Comparison of ENCODE assay signal across 25 cellular contexts in the genomic region with DNA sequence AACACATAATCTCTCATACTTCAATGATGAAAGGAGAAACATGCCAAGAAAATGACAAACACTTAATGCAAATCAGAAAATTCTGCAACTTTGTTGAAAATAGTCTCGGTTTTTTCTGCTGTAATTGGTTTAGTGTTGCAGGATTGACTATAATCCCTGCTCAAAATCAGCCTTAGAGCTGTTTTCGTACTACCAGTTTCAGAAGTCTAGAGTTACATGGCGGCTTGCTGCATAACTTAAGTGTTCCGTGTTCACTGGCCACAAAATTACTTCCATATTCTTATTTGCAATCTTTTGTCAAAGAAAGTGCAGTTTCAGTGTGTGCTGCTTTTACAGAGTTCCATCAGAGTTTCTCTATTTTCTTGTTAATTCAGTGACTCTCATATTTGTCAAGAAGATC. TPM values are rescaled to one million over a fixed set of nuclear protein-coding genes. Genes with fewer than 3 reads are reported as not detected.
DNase-seq lines count a peak whose midpoint lies in the region; FAIRE-seq and TF ChIP-seq lines count a peak whose summit lies in the region.
"Had no signal": no experiment of that assay in that cellular context is flagged by ENCODE, and none has a peak within 500 bp of the region (broad histone marks: within the 10 kb centered on the region; RNA-seq: fewer than 3 reads in every experiment).

No MANE protein-coding gene starts in this region.

- H3K4me1 ChIP-seq in OCI-LY3 (ENCODE audit: low read length): no peaks in the 10 kb centered on the region
- H3K4me1 ChIP-seq: Peyer's patch had no signal

- H3K9ac ChIP-seq in OCI-LY3 (ENCODE audit: low read length): no peak overlapping the region

- H3K79me2 ChIP-seq in OCI-LY3 (ENCODE audit: low read length): no peaks in the 10 kb centered on the region

- CTCF ChIA-PET in BJ (lab: Yijun Ruan, JAX) (interaction anchor here (1.2 to 1.5 kb wide), 2 partner anchors 18 to 36 kb away, joined by 3 to 4 read pairs; no protein-coding TSS in a partner anchor), RWPE1 (lab: Yijun Ruan, JAX) (interaction anchor here (0.5 kb wide), 1 partner anchor 37 kb away, joined by 3 read pairs; no protein-coding TSS in a partner anchor)

- TF ChIP-seq CTCF in BJ (IDR thresholded peaks at IDR 0.05; ENCODE audit: insufficient read depth, low read depth, low read length) (no peak), OCI-LY3 (IDR thresholded peaks at IDR 0.05; ENCODE audit: low read depth, low read length) (no peak), fibroblast of mammary gland (conservative IDR thresholded peaks at IDR 0.05; ENCODE audit: control insufficient read depth, insufficient read depth, low read depth, low read length) (no peak), retinal pigment epithelial cell (conservative IDR thresholded peaks at IDR 0.05; ENCODE audit: low read depth, low read length) (no peak), RWPE1 (conservative IDR thresholded peaks at IDR 0.05; ENCODE audit: low read depth) (no peak), endothelial cell (IDR thresholded peaks at IDR 0.05; ENCODE audit: unreplicated experiment) (no peak)

- FAIRE-seq in GM12891 (lab: Jason Lieb, UNC): no peak
- FAIRE-seq: HTR-8/SVneo had no signal

- H3K4me1 Mint-ChIP-seq in endothelial cell (ENCODE audit: unreplicated experiment): peaks cover 30% of the 10 kb centered on the region
- H3K4me1 Mint-ChIP-seq: activated CD4-positive, alpha-beta memory T cell treated with anti-CD3 and anti-CD28 coated beads, Interleukin-2, amount 10 ng/mL, durations not matched to agents 7 days and 5 days; CD8-positive, alpha-beta memory T cell had no signal

- no peak for TF ChIP-seq POLR2A in GM12891 (IDR thresholded peaks at IDR 0.05; ENCODE audit: low read depth, low read length)

- H3K27ac ChIP-seq in OCI-LY3 (ENCODE audit: low read length): no peak overlapping the region
- no peak overlapping the region for H3K27ac ChIP-seq in RWPE1
- H3K27ac ChIP-seq: esophagus muscularis mucosa, Peyer's patch, right atrium auricular region, suprapubic skin had no signal

- H3K27me3 Mint-ChIP-seq in endothelial cell (ENCODE audit: unreplicated experiment): no peaks in the 10 kb centered on the region

- POLR2A ChIA-PET in BJ (lab: Charles Lee) (interaction anchor here (0.7 kb wide), 1 partner anchor 17 kb away, joined by 5 read pairs; no protein-coding TSS in a partner anchor), RWPE1 (lab: Yijun Ruan, JAX; ENCODE audit: low non-redundant PET) (no interaction called here)

- H3K4me2 ChIP-seq in OCI-LY3 (ENCODE audit: low read length): 0 out of 2 replicates have a peak overlapping the region, but pooled peaks have one; percentile 7

- peak; percentile 31 for DNase-seq in BJ (ENCODE audit: low read depth)
- peak; percentile 61 for DNase-seq in fibroblast of mammary gland (ENCODE audit: low read depth)
- peak; percentile 96 for DNase-seq in retinal pigment epithelial cell (ENCODE audit: low read depth)
- no peak for DNase-seq in DMS79 treated with DMSO at 0.1 percent for 48 hours (lab: John Stamatoyannopoulos, UW)
- no peak for DNase-seq in RWPE1 (ENCODE audit: low spot score)
- DNase-seq in GM12891 (ENCODE audit: insufficient read length, low spot score): no peak
- no peak for DNase-seq in endothelial cell (ENCODE audit: low spot score)
- DNase-seq: activated CD4-positive, alpha-beta memory T cell treated with anti-CD3 and anti-CD28 coated beads, Interleukin-2, amount 10 ng/mL, durations not matched to agents 7 days and 5 days; activated CD4-positive, CD25-positive, alpha-beta regulatory T cell; activated naive CD4-positive, alpha-beta T cell; CD8-positive, alpha-beta memory T cell; central memory CD4-positive, alpha-beta T cell; effector CD8-positive, alpha-beta T cell; head of caudate nucleus; Kasumi-1; left ventricle myocardium superior; NCI-H1092; NCI-H2029; Peyer's patch; T1000 had no signal

- no peaks in the 10 kb centered on the region for H3K36me3 ChIP-seq in BJ (ENCODE audit: control insufficient read depth, insufficient read depth, low read length)
- no peaks in the 10 kb centered on the region for H3K36me3 ChIP-seq in OCI-LY3 (replicated peaks; ENCODE audit: low read depth, low read length)
- H3K36me3 ChIP-seq: esophagus muscularis mucosa, Peyer's patch, right atrium auricular region, suprapubic skin had no signal

- H3K27ac Mint-ChIP-seq in endothelial cell (ENCODE audit: unreplicated experiment): no peak overlapping the region
- H3K27ac Mint-ChIP-seq: activated CD4-positive, alpha-beta memory T cell treated with anti-CD3 and anti-CD28 coated beads, Interleukin-2, amount 10 ng/mL, durations not matched to agents 7 days and 5 days; CD8-positive, alpha-beta memory T cell had no signal

- no peaks in the 10 kb centered on the region for H3K9me3 Mint-ChIP-seq in endothelial cell (ENCODE audit: unreplicated experiment)
- H3K9me3 Mint-ChIP-seq: activated CD4-positive, alpha-beta memory T cell treated with anti-CD3 and anti-CD28 coated beads, Interleukin-2, amount 10 ng/mL, durations not matched to agents 7 days and 5 days; CD8-positive, alpha-beta memory T cell had no signal

- no peaks in the 10 kb centered on the region for H4K20me1 ChIP-seq in OCI-LY3 (ENCODE audit: insufficient read depth, low read length)

- H3K4me3 ChIP-seq in BJ (ENCODE audit: low read depth, low read length) (no peak overlapping the region), OCI-LY3 (ENCODE audit: low read length) (no peak overlapping the region), fibroblast of mammary gland (ENCODE audit: control insufficient read depth, low read depth, low read length) (no peak overlapping the region), retinal pigment epithelial cell (ENCODE audit: low read length) (no peak overlapping the region)
- H3K4me3 ChIP-seq: esophagus muscularis mucosa, Peyer's patch, right atrium auricular region, suprapubic skin had no signal

- no peak overlapping the region for H2AFZ ChIP-seq in OCI-LY3 (ENCODE audit: low read depth, low read length)

- no peaks in the 10 kb centered on the region for H3K36me3 Mint-ChIP-seq in endothelial cell (ENCODE audit: low read depth, unreplicated experiment)

- no peaks in the 10 kb centered on the region for H3K9me3 ChIP-seq in OCI-LY3 (ENCODE audit: insufficient read depth, low read length)
- H3K9me3 ChIP-seq: esophagus muscularis mucosa, Peyer's patch, right atrium auricular region, suprapubic skin had no signal

- H3K27me3 ChIP-seq in BJ (ENCODE audit: control insufficient read depth, insufficient read depth, low read length) (no peaks in the 10 kb centered on the region), OCI-LY3 (ENCODE audit: low read depth, low read length) (no peaks in the 10 kb centered on the region)
- H3K27me3 ChIP-seq: esophagus muscularis mucosa, Peyer's patch, right atrium auricular region, suprapubic skin had no signal

- no peak overlapping the region for H3K4me3 Mint-ChIP-seq in endothelial cell (ENCODE audit: unreplicated experiment)
- H3K4me3 Mint-ChIP-seq: activated CD4-positive, alpha-beta memory T cell treated with anti-CD3 and anti-CD28 coated beads, Interleukin-2, amount 10 ng/mL, durations not matched to agents 7 days and 5 days; CD8-positive, alpha-beta memory T cell had no signal

TF ChIP-seq in GM12891, 5 proteins besides CTCF, POLR2A, EP300 and RAD21:
- TF ChIP-seq POU2F2 (IDR thresholded peaks at IDR 0.05; ENCODE audit: low read depth, low read length) (no peak), PAX5 (IDR thresholded peaks at IDR 0.05; ENCODE audit: insufficient read depth, low read length, severe bottlenecking) (no peak), SPI1 (IDR thresholded peaks at IDR 0.05; ENCODE audit: low read depth, low read length) (no peak), POLR2AphosphoS5 (IDR thresholded peaks at IDR 0.05; ENCODE audit: low read depth, low read length) (no peak), TAF1 (IDR thresholded peaks at IDR 0.05; ENCODE audit: low read depth, low read length) (no peak)

RNA-seq across cellular contexts. Expression of gene ITGAV, which starts 48.9 kb away (rescaled TPM):
- 103 and 153 TPM in 2 replicates for polyA plus RNA-seq in BJ (2011; rRNA removed)
- polyA minus RNA-seq in BJ (2011; rRNA and poly(A)+ RNA removed): 101 and 102 TPM in 2 replicates
- polyA plus RNA-seq in GM12891 (2012; ENCODE audit: low read depth, missing spikeins): 1.8 TPM
- total RNA-seq in endothelial cell (ENCODE audit: unreplicated experiment): 154 TPM

RNA-seq across cellular contexts. Expression of gene ZC3H15, which starts 54.9 kb away (rescaled TPM):
- polyA plus RNA-seq in BJ (2011; rRNA removed): 26.5 and 54.6 TPM in 2 replicates
- 8.6 and 11.4 TPM in 2 replicates for polyA minus RNA-seq in BJ (2011; rRNA and poly(A)+ RNA removed)
- 73.7 TPM for polyA plus RNA-seq in GM12891 (2012; ENCODE audit: low read depth, missing spikeins)
- 46.8 TPM for total RNA-seq in endothelial cell (ENCODE audit: unreplicated experiment)

Comparison
In these comparisons a context has a peak if more than half of its experiments do, and no peak if none do; other contexts are left out.
1. DNase-seq: peak in BJ (single experiment), fibroblast of mammary gland (single experiment) and retinal pigment epithelial cell (single experiment); none in DMS79 treated with DMSO at 0.1 percent for 48 hours (single experiment), RWPE1 (single experiment), GM12891 (single experiment) and endothelial cell (single experiment).